ENCODE assay signal across 8 cellular contexts in the genomic region with DNA sequence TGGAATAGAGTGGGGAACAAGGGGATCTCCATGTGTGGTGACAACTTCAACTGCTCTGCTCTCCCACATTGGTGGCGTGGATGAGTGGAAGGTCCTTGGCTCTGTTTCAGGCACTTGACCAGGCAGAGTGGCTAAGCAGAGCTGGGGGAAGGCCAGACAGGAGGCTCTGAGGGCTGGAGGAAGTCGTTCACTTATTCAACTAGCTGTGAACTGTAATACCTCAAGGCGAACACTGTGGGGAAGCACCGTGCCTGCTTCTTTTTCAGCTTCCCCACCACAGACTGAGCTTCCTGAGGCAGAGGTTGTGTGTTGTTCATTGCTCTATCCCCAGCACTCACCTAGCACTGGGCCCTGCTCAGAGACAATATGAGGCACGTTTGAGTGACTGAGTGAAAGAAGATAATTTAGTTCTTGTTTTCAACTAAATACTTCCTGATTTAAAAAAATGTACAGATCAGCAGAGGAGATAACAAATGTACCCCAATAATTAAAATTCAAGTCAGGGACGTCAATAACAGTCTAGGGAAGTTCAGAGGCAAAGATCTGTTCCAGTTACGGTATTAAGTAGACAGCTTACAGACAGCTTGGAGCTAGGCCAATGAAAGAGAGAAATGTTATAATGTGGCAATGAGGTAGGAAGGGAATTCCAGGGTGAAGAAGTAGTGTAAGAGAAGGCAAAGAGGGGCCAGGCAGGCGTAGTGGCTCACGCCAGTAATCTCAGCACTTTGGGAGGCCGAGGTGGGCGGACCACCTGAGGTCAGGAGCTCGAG.
DNase-seq lines count a peak whose midpoint lies in the region; ATAC-seq and TF ChIP-seq lines count a peak whose summit lies in the region.

No MANE protein-coding gene starts in this region.

- H3K4me2 ChIP-seq in DOHH2 (ENCODE audit: low read length): 0 out of 2 replicates have a peak overlapping the region, but pooled peaks have one; percentile 28

- H3K27ac ChIP-seq in DOHH2 (ENCODE audit: low read depth, low read length) (no peak overlapping the region), caudate nucleus (ENCODE audit: low read depth, low read length) (no peak overlapping the region)

- DNase-seq in NCI-H446 treated with DMSO at 0.1 percent for 48 hours (lab: John Stamatoyannopoulos, UW) (peak; percentile 5), caudate nucleus (lab: John Stamatoyannopoulos, UW) (peak in 39 of 61 donors; percentile 8 to 82 (median 48)), left kidney (ENCODE audit: low read depth, low spot score) (peak; percentile 85), GM19238 (ENCODE audit: insufficient read length, low spot score) (no peak)
- peak; percentile 48 for DNase-seq in stimulated activated CD8-positive, alpha-beta memory T cell treated with anti-CD3 and anti-CD28 coated beads, Interleukin-12 subunit alpha, Interleukin-12 subunit beta, amount 100 ng/mL, for 1 hour (ENCODE audit: low read depth)

- no peaks in the 10 kb centered on the region for H3K9me3 ChIP-seq in DOHH2 (ENCODE audit: control insufficient read depth, insufficient read depth, low read length)

- peaks cover 62% of the 10 kb centered on the region for H3K4me1 ChIP-seq in DOHH2 (ENCODE audit: control insufficient read depth, low read length)

- no peaks in the 10 kb centered on the region for H3K27me3 ChIP-seq in DOHH2 (ENCODE audit: control insufficient read depth, low read length)

- peaks cover 8% of the 10 kb centered on the region for H3F3A ChIP-seq in DOHH2 (ENCODE audit: control insufficient read depth, insufficient read depth)

- ATAC-seq in HG02852 (IDR thresholded peaks at IDR 0.05; ENCODE audit: unreplicated experiment): peak; percentile 35
- ATAC-seq in activated CD4-positive, CD25-positive, alpha-beta regulatory T cell treated with anti-CD3 and anti-CD28 coated beads, Interleukin-2, amount 50 U/mL, for 24 hours: peak; percentile 56 to 62

- H4K20me1 ChIP-seq in DOHH2 (ENCODE audit: control insufficient read depth, insufficient read depth, low read depth, low read length): no peaks in the 10 kb centered on the region

- no peak overlapping the region for H3K4me3 ChIP-seq in DOHH2 (ENCODE audit: low read length)

- peak; percentile 59 for TF ChIP-seq CTCF in DOHH2 (IDR thresholded peaks at IDR 0.05; ENCODE audit: low read depth, low read length, poor library complexity, severe bottlenecking)

- H3K36me3 ChIP-seq in DOHH2 (ENCODE audit: control insufficient read depth, low read length): no peaks in the 10 kb centered on the region

- H3K79me2 ChIP-seq in DOHH2 (ENCODE audit: control insufficient read depth, low read length): peaks cover 3% of the 10 kb centered on the region

- no peaks in the 10 kb centered on the region for H3K9me2 ChIP-seq in DOHH2 (replicated peaks; ENCODE audit: control insufficient read depth, low read length)
